ENCODE assay signal across 31 cellular contexts in the genomic region with DNA sequence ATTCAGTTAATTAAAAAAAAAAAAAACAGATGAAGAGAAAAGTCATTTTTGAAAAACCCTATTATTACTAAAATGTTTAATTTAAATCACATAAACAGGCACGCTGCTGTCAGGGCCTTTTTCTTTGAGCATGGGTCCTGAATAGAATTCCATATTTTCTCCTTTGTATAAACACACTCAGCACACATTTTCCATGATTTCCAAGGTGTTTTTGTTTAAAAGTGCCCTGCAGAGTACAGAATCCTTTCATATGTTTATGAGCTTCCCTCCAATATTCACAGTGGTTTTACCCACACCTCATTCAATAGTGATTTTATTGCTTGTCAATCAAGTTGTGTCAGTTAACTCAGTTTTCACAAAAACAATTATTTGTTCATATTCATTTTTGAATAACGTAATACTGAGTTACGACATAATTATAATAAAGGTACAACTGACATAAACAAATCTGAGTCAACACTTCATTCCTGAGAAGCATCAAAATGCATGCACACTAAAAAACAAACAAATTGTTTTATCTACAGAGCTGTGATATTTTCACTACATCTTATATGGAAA.
"Had no signal": no experiment of that assay in that cellular context is flagged by ENCODE, and none has a peak within 500 bp of the region (broad histone marks: within the 10 kb centered on the region; RNA-seq: fewer than 3 reads in every experiment).

No MANE protein-coding gene starts in this region.

- ATAC-seq: activated CD4-positive, alpha-beta T cell treated with anti-CD3 and anti-CD28 coated beads for 36 hours; activated CD8-positive, alpha-beta memory T cell treated with anti-CD3 and anti-CD28 coated beads, Interleukin-2, amount 10 ng/mL, durations not matched to agents 7 days and 5 days; activated CD8-positive, alpha-beta T cell treated with anti-CD3 and anti-CD28 coated beads, Interleukin-2, amount 10 ng/mL, durations not matched to agents 7 days and 5 days; body of pancreas; effector memory CD8-positive, alpha-beta T cell; foreskin keratinocyte; gastrocnemius medialis; heart left ventricle had no signal

- FAIRE-seq: colon had no signal

- H3K4me3 ChIP-seq: body of pancreas, esophagus muscularis mucosa, gastrocnemius medialis, heart left ventricle had no signal

- H3K9me3 Mint-ChIP-seq: activated CD4-positive, alpha-beta memory T cell treated with anti-CD3 and anti-CD28 coated beads for 36 hours; activated CD4-positive, alpha-beta T cell treated with anti-CD3 and anti-CD28 coated beads, Interleukin-2, amount 10 ng/mL, durations not matched to agents 24 days and 14 days; activated naive CD4-positive, alpha-beta T cell treated with anti-CD3 and anti-CD28 coated beads for 36 hours; activated naive CD4-positive, alpha-beta T cell treated with anti-CD3 and anti-CD28 coated beads, Interleukin-2, amount 50 U/mL, for 24 hours; activated naive CD8-positive, alpha-beta T cell treated with anti-CD3 and anti-CD28 coated beads for 36 hours; activated T-helper 1 cell treated with anti-CD3 and anti-CD28 coated beads, Interleukin-12 subunit alpha, Interleukin-12 subunit beta, Interleukin-2, Interleukin-4 antibody, amounts not matched to agents 30 ng/mL and 10 ng/mL and 1 ng/mL, durations not matched to agents 14 hours and 24 hours and 36 hours; activated T-helper 2 cell treated with anti-CD3 and anti-CD28 coated beads, Interferon-gamma antibody, Interleukin-2, Interleukin-4, amounts not matched to agents 10 μg/mL and 5 μg/mL and 100 μg/mL, durations not matched to agents 14 hours and 24 hours and 36 hours; effector memory CD8-positive, alpha-beta T cell had no signal

- H3K27me3 Mint-ChIP-seq: activated CD4-positive, alpha-beta memory T cell treated with anti-CD3 and anti-CD28 coated beads for 36 hours; activated CD4-positive, alpha-beta T cell treated with anti-CD3 and anti-CD28 coated beads for 36 hours; activated CD4-positive, alpha-beta T cell treated with anti-CD3 and anti-CD28 coated beads, Interleukin-2, amount 10 ng/mL, durations not matched to agents 24 days and 14 days; activated CD8-positive, alpha-beta memory T cell treated with anti-CD3 and anti-CD28 coated beads, Interleukin-2, amount 10 ng/mL, durations not matched to agents 7 days and 5 days; activated naive CD4-positive, alpha-beta T cell treated with anti-CD3 and anti-CD28 coated beads, Interleukin-2, amount 50 U/mL, for 24 hours; activated naive CD8-positive, alpha-beta T cell treated with anti-CD3 and anti-CD28 coated beads for 36 hours; effector memory CD8-positive, alpha-beta T cell had no signal

- DNase-seq: activated CD4-positive, alpha-beta memory T cell treated with anti-CD3 and anti-CD28 coated beads for 36 hours; activated CD4-positive, alpha-beta T cell treated with anti-CD3 and anti-CD28 coated beads for 36 hours; activated CD4-positive, alpha-beta T cell treated with anti-CD3 and anti-CD28 coated beads, Interleukin-2, amount 10 ng/mL, durations not matched to agents 24 days and 14 days; activated CD4-positive, CD25-positive, alpha-beta regulatory T cell; activated CD4-positive, CD25-positive, alpha-beta regulatory T cell treated with anti-CD3 and anti-CD28 coated beads, Interleukin-2, amount 50 U/mL, for 72 hours; activated CD8-positive, alpha-beta memory T cell treated with anti-CD3 and anti-CD28 coated beads, Interleukin-2, amount 10 ng/mL, durations not matched to agents 7 days and 5 days; activated CD8-positive, alpha-beta memory T cell treated with anti-CD3 and anti-CD28 coated beads, Interleukin-2, amount 50 U/mL, for 4 hours; activated CD8-positive, alpha-beta T cell treated with anti-CD3 and anti-CD28 coated beads, Interleukin-2, amount 10 ng/mL, durations not matched to agents 7 days and 5 days; activated effector memory CD4-positive, alpha-beta T cell treated with anti-CD3 and anti-CD28 coated beads, Interleukin-2, amount 50 U/mL, for 16 hours; activated naive CD4-positive, alpha-beta T cell treated with anti-CD3 and anti-CD28 coated beads for 36 hours; activated naive CD8-positive, alpha-beta T cell treated with anti-CD3 and anti-CD28 coated beads for 36 hours; activated T-cell treated with anti-CD3 and anti-CD28 coated beads, Interleukin-2, amount 50 U/mL, for 1 hour; activated T-cell treated with anti-CD3 and anti-CD28 coated beads, Interleukin-2, amount 50 U/mL, for 48 hours; anterior cingulate cortex; body of pancreas; caudate nucleus; cortex of kidney; dermis blood vessel endothelial cell; effector CD4-positive, alpha-beta T cell; effector memory CD8-positive, alpha-beta T cell; erythroblast; foreskin keratinocyte; gastrocnemius medialis; glutamatergic neuron; heart left ventricle; hypothalamus had no signal

- H3K4me1 ChIP-seq: body of pancreas, esophagus muscularis mucosa, foreskin keratinocyte, gastrocnemius medialis, heart left ventricle had no signal

- H3K27ac Mint-ChIP-seq: activated CD4-positive, alpha-beta memory T cell treated with anti-CD3 and anti-CD28 coated beads for 36 hours; activated CD4-positive, alpha-beta T cell treated with anti-CD3 and anti-CD28 coated beads for 36 hours; activated CD4-positive, alpha-beta T cell treated with anti-CD3 and anti-CD28 coated beads, Interleukin-2, amount 10 ng/mL, durations not matched to agents 24 days and 14 days; activated CD8-positive, alpha-beta memory T cell treated with anti-CD3 and anti-CD28 coated beads, Interleukin-2, amount 10 ng/mL, durations not matched to agents 7 days and 5 days; activated CD8-positive, alpha-beta T cell treated with anti-CD3 and anti-CD28 coated beads, Interleukin-2, amount 10 ng/mL, durations not matched to agents 7 days and 5 days; activated naive CD4-positive, alpha-beta T cell treated with anti-CD3 and anti-CD28 coated beads for 36 hours; activated naive CD4-positive, alpha-beta T cell treated with anti-CD3 and anti-CD28 coated beads, Interleukin-2, amount 50 U/mL, for 24 hours; activated naive CD8-positive, alpha-beta T cell treated with anti-CD3 and anti-CD28 coated beads for 36 hours; activated T-helper 1 cell treated with anti-CD3 and anti-CD28 coated beads, Interleukin-12 subunit alpha, Interleukin-12 subunit beta, Interleukin-2, Interleukin-4 antibody, amounts not matched to agents 30 ng/mL and 10 ng/mL and 1 ng/mL, durations not matched to agents 14 hours and 24 hours and 36 hours; activated T-helper 2 cell treated with anti-CD3 and anti-CD28 coated beads, Interferon-gamma antibody, Interleukin-2, Interleukin-4, amounts not matched to agents 10 μg/mL and 5 μg/mL and 100 μg/mL, durations not matched to agents 14 hours and 24 hours and 36 hours; effector memory CD8-positive, alpha-beta T cell had no signal

- H3K4me1 Mint-ChIP-seq: activated CD4-positive, alpha-beta T cell treated with anti-CD3 and anti-CD28 coated beads for 36 hours; activated CD4-positive, alpha-beta T cell treated with anti-CD3 and anti-CD28 coated beads, Interleukin-2, amount 10 ng/mL, durations not matched to agents 24 days and 14 days; activated CD8-positive, alpha-beta memory T cell treated with anti-CD3 and anti-CD28 coated beads, Interleukin-2, amount 10 ng/mL, durations not matched to agents 7 days and 5 days; activated naive CD4-positive, alpha-beta T cell treated with anti-CD3 and anti-CD28 coated beads, Interleukin-2, amount 50 U/mL, for 24 hours; activated naive CD8-positive, alpha-beta T cell treated with anti-CD3 and anti-CD28 coated beads for 36 hours had no signal

- H3K4me3 Mint-ChIP-seq: activated CD4-positive, alpha-beta memory T cell treated with anti-CD3 and anti-CD28 coated beads for 36 hours; activated CD4-positive, alpha-beta T cell treated with anti-CD3 and anti-CD28 coated beads for 36 hours; activated CD4-positive, alpha-beta T cell treated with anti-CD3 and anti-CD28 coated beads, Interleukin-2, amount 10 ng/mL, durations not matched to agents 24 days and 14 days; activated CD8-positive, alpha-beta memory T cell treated with anti-CD3 and anti-CD28 coated beads, Interleukin-2, amount 10 ng/mL, durations not matched to agents 7 days and 5 days; activated CD8-positive, alpha-beta T cell treated with anti-CD3 and anti-CD28 coated beads, Interleukin-2, amount 10 ng/mL, durations not matched to agents 7 days and 5 days; activated naive CD4-positive, alpha-beta T cell treated with anti-CD3 and anti-CD28 coated beads for 36 hours; activated naive CD4-positive, alpha-beta T cell treated with anti-CD3 and anti-CD28 coated beads, Interleukin-2, amount 50 U/mL, for 24 hours; activated naive CD8-positive, alpha-beta T cell treated with anti-CD3 and anti-CD28 coated beads for 36 hours; activated T-helper 1 cell treated with anti-CD3 and anti-CD28 coated beads, Interleukin-12 subunit alpha, Interleukin-12 subunit beta, Interleukin-2, Interleukin-4 antibody, amounts not matched to agents 30 ng/mL and 10 ng/mL and 1 ng/mL, durations not matched to agents 14 hours and 24 hours and 36 hours; effector memory CD8-positive, alpha-beta T cell had no signal

- H3K27ac ChIP-seq: body of pancreas, esophagus muscularis mucosa, foreskin keratinocyte, gastrocnemius medialis, heart left ventricle had no signal

- H3K27me3 ChIP-seq: body of pancreas, esophagus muscularis mucosa, foreskin keratinocyte, gastrocnemius medialis, heart left ventricle had no signal
